8 cellular contexts compared by ENCODE assay signal in the genomic region with DNA sequence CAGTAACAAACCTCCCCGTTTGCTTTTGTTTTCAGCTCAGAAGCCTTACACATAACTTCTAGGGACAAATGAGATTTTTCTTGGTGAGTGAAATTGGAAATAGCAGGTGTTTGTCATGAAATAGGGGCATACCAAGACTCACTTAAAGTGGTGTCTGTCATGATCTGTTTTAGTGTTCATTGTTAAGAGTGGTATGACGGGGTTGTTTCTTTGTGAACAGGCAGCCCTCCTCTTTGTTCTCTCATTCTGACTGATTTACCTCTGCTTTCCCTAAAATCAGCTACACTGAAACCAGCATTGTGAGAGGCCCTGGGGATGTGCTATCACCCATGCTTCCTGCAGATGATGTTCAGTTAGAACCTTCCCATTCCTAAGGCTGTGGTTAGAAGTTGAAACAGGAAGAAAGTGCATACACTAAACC. TPM values are rescaled to one million over a fixed set of nuclear protein-coding genes. Genes with fewer than 3 reads are reported as not detected.
A peak's percentile ranks its signal among the peaks of the same experiment; 100 is the strongest.
DNase-seq lines count a peak whose midpoint lies in the region; ATAC-seq and TF ChIP-seq lines count a peak whose summit lies in the region.

No MANE protein-coding gene starts in this region.

- no peaks in the 10 kb centered on the region for H3K36me3 Mint-ChIP-seq in T-helper 2 cell treated with Interferon-gamma antibody and Interleukin-4, amounts not matched to agents 5 μg/mL and 100 μg/mL, for 36 hours (ENCODE audit: low read depth)

- H3K27me3 Mint-ChIP-seq in T-helper 2 cell treated with Interferon-gamma antibody and Interleukin-4, amounts not matched to agents 5 μg/mL and 100 μg/mL, for 36 hours (ENCODE audit: low read depth) = peaks cover 18% of the 10 kb centered on the region

- peaks cover 0 to 12% (median 7%) of the 10 kb centered on the region in 4 donors for H3K4me1 ChIP-seq in tibial artery

- intact Hi-C loops in tibial artery (cut with DNase I; ENCODE audit: low total_unique reads) = loop anchor here (5.0 kb wide), 1 partner anchor 238 kb away; a partner anchor contains a TSS

- H3K4me1 Mint-ChIP-seq in T-helper 2 cell treated with Interferon-gamma antibody and Interleukin-4, amounts not matched to agents 5 μg/mL and 100 μg/mL, for 36 hours (ENCODE audit: low read depth) = peaks cover 26% of the 10 kb centered on the region

- no peak overlapping the region for H3K27ac ChIP-seq in tibial artery

- H3K27ac Mint-ChIP-seq in T-helper 2 cell treated with Interferon-gamma antibody and Interleukin-4, amounts not matched to agents 5 μg/mL and 100 μg/mL, for 36 hours = peak overlapping the region; percentile 12

- DNase-seq in CD1c-positive myeloid dendritic cell (ENCODE audit: extremely low spot score) = peak; percentile 30
- peak; percentile 32 for DNase-seq in T-helper 2 cell treated with Interferon-gamma antibody and Interleukin-4, amounts not matched to agents 5 μg/mL and 100 μg/mL, for 36 hours (ENCODE audit: low spot score)
- no peak for DNase-seq in MG63
- DNase-seq in NCI-H446 treated with DMSO at 0.1 percent for 48 hours (lab: John Stamatoyannopoulos, UW) = no peak
- DNase-seq in tibial artery = no peak
- no peak for DNase-seq in NCI-H748 treated with DMSO at 0.1 percent for 48 hours (lab: John Stamatoyannopoulos, UW)

- H3K36me3 ChIP-seq in MG63 (no peaks in the 10 kb centered on the region), tibial artery (no peaks in the 10 kb centered on the region)

- H3K4me3 Mint-ChIP-seq in T-helper 2 cell treated with Interferon-gamma antibody and Interleukin-4, amounts not matched to agents 5 μg/mL and 100 μg/mL, for 36 hours = peak overlapping the region; percentile 53

- H3K9me3 ChIP-seq in MG63 = no peaks in the 10 kb centered on the region
- H3K9me3 ChIP-seq in tibial artery = no peaks in the 10 kb centered on the region

- ATAC-seq in GM19035 (IDR thresholded peaks at IDR 0.05; ENCODE audit: unreplicated experiment) = peak; percentile 43
- peak; percentile 54 for ATAC-seq in HG03095 (IDR thresholded peaks at IDR 0.05; ENCODE audit: unreplicated experiment)

- H3K27me3 ChIP-seq in MG63 = peaks cover 52% of the 10 kb centered on the region
- peaks cover 0 to 20% of the 10 kb centered on the region in 2 donors for H3K27me3 ChIP-seq in tibial artery

- no peak for TF ChIP-seq CTCF in tibial artery (IDR thresholded peaks at IDR 0.05)

- no peak overlapping the region for H3K4me3 ChIP-seq in MG63
- H3K4me3 ChIP-seq in tibial artery = no peak overlapping the region

- no peaks in the 10 kb centered on the region for H3K9me3 Mint-ChIP-seq in T-helper 2 cell treated with Interferon-gamma antibody and Interleukin-4, amounts not matched to agents 5 μg/mL and 100 μg/mL, for 36 hours

RNA-seq across cellular contexts. Expression of a gene that starts 2.5 kb away (rescaled TPM):
- total RNA-seq in MG63 (2014; rRNA removed; shearing (Covaris generic); ENCODE audit: low replicate concordance) = 0.40 and 0.86 TPM in 2 replicates

Comparison
In these comparisons a context has a peak if more than half of its experiments do, and no peak if none do; other contexts are left out.
1. DNase-seq: peak in CD1c-positive myeloid dendritic cell (single experiment) and T-helper 2 cell treated with Interferon-gamma antibody and Interleukin-4, amounts not matched to agents 5 μg/mL and 100 μg/mL, for 36 hours (single experiment); none in MG63 (single experiment), NCI-H446 treated with DMSO at 0.1 percent for 48 hours (single experiment), tibial artery (0 of 2) and NCI-H748 treated with DMSO at 0.1 percent for 48 hours (single experiment).